Comparison of ENCODE assay signal across 2 cellular contexts in genomic region chr6:26156105-26156849, GRCh38.
A peak's percentile ranks its signal among the peaks of the same experiment; 100 is the strongest.
TF ChIP-seq lines count a peak whose summit lies in the region.

No MANE protein-coding gene starts in this region.

TF ChIP-seq in HCT116, 20 proteins besides CTCF, POLR2A, EP300 and RAD21 (continued from another document):
- TF ChIP-seq TCF7L2 (IDR thresholded peaks at IDR 0.05; ENCODE audit: borderline replicate concordance, extremely low read depth, insufficient read depth, insufficient read length) (peak; percentile 55), JUND (IDR thresholded peaks at IDR 0.05) (peak; percentile 59), SP1 (IDR thresholded peaks at IDR 0.05; ENCODE audit: low read depth) (peak; percentile 67; the same call in 1 of the 2 replicates), EZH2phosphoT487 (IDR thresholded peaks at IDR 0.05; ENCODE audit: borderline replicate concordance) (no peak), ZBTB33 (IDR thresholded peaks at IDR 0.05; ENCODE audit: extremely low read depth, insufficient replicate concordance, low read length) (peak; percentile 87), MAX (IDR thresholded peaks at IDR 0.05) (peak; percentile 66), ATF3 (IDR thresholded peaks at IDR 0.05) (no peak), YY1 (IDR thresholded peaks at IDR 0.05; ENCODE audit: extremely low read depth, insufficient replicate concordance, low read depth, low read length) (peak; percentile 67), CBX3 (IDR thresholded peaks at IDR 0.05; ENCODE audit: low read depth) (peak; percentile 16; the same call in 1 of the 2 replicates), CEBPB (IDR thresholded peaks at IDR 0.05; ENCODE audit: low read depth) (peak; percentile 63), REST (IDR thresholded peaks at IDR 0.05; ENCODE audit: low read depth) (no peak), SIN3A (IDR thresholded peaks at IDR 0.05; ENCODE audit: low read depth) (peak; percentile 99), ELF1 (IDR thresholded peaks at IDR 0.05; ENCODE audit: borderline replicate concordance, low read depth) (no peak)

TF ChIP-seq in SK-N-SH, 30 proteins besides CTCF, POLR2A, EP300 and RAD21 (continued from another document):
- TF ChIP-seq NRF1 (IDR thresholded peaks at IDR 0.05; ENCODE audit: low read depth, low read length) (no peak), TCF12 (IDR thresholded peaks at IDR 0.05) (peak; percentile 25; the same call in 1 of the 2 replicates), EZH2phosphoT487 (IDR thresholded peaks at IDR 0.05; ENCODE audit: borderline replicate concordance, low read depth) (no peak), POLR2AphosphoS5 (IDR thresholded peaks at IDR 0.05; ENCODE audit: low read depth, low read length) (peak; percentile 99), RXRA (IDR thresholded peaks at IDR 0.05; ENCODE audit: borderline replicate concordance, low read depth) (no peak), NFIC (IDR thresholded peaks at IDR 0.05; ENCODE audit: borderline replicate concordance) (0 out of 2 replicates have a peak, but pooled peaks have one; percentile 33), RCOR1 (IDR thresholded peaks at IDR 0.05; ENCODE audit: low read length) (peak; percentile 81), TAF1 (IDR thresholded peaks at IDR 0.05; ENCODE audit: borderline replicate concordance, low read depth, low read length) (peak; percentile 93), FOXJ3 (CRISPR knock-in tag; IDR thresholded peaks at IDR 0.05) (0 out of 2 replicates have a peak, but pooled peaks have one; percentile 47), ZBTB33 (IDR thresholded peaks at IDR 0.05; ENCODE audit: borderline replicate concordance, low read depth) (peak; percentile 93), ELF1 (IDR thresholded peaks at IDR 0.05) (peak; percentile 13; the same call in 1 of the 2 replicates), USF2 (IDR thresholded peaks at IDR 0.05; ENCODE audit: borderline replicate concordance, low read depth, low read length) (no peak; the same call in 1 of the 2 replicates), SMC3 (IDR thresholded peaks at IDR 0.05; ENCODE audit: low read depth, low read length) (no peak), RFX5 (IDR thresholded peaks at IDR 0.05; ENCODE audit: low read length) (no peak), CHD2 (IDR thresholded peaks at IDR 0.05; ENCODE audit: low read length, partially characterized antibody) (peak; percentile 75), TEAD4 (IDR thresholded peaks at IDR 0.05; ENCODE audit: borderline replicate concordance, insufficient read depth) (no peak), YY1 (IDR thresholded peaks at IDR 0.05; ENCODE audit: low read depth) (0 out of 2 replicates have a peak, but pooled peaks have one; percentile 37), MEF2A (IDR thresholded peaks at IDR 0.05; ENCODE audit: borderline replicate concordance, low read depth) (0 out of 2 replicates have a peak, but pooled peaks have one; percentile 21), USF1 (IDR thresholded peaks at IDR 0.05; ENCODE audit: borderline replicate concordance, low read depth) (no peak), MXI1 (IDR thresholded peaks at IDR 0.05; ENCODE audit: low read depth, low read length) (peak; percentile 46; the same call in 1 of the 2 replicates), REST (IDR thresholded peaks at IDR 0.05; ENCODE audit: low read depth, low read length) (peak; percentile 85), JUND (IDR thresholded peaks at IDR 0.05) (no peak; the same call in 1 of the 2 replicates), GATA2 (CRISPR knock-in tag; IDR thresholded peaks at IDR 0.05) (no peak), PBX3 (IDR thresholded peaks at IDR 0.05) (no peak), FOXM1 (IDR thresholded peaks at IDR 0.05; ENCODE audit: low read depth) (0 out of 2 replicates have a peak, but pooled peaks have one; percentile 42), SIN3A (IDR thresholded peaks at IDR 0.05; ENCODE audit: borderline replicate concordance, low read depth, low read length) (peak; percentile 99; the same call in 1 of the 2 replicates), MAX (IDR thresholded peaks at IDR 0.05; ENCODE audit: low read depth) (peak; percentile 76)
